22 cellular contexts compared by ENCODE assay signal in genomic region chr1:204621391-204621790, GRCh38.
"Had no signal": no experiment of that assay in that cellular context is flagged by ENCODE, and none has a peak within 500 bp of the region (broad histone marks: within the 10 kb centered on the region; RNA-seq: fewer than 3 reads in every experiment).

No MANE protein-coding gene starts in this region.

- H3K36me3 Mint-ChIP-seq: activated naive CD4-positive, alpha-beta T cell treated with anti-CD3 and anti-CD28 coated beads, Interleukin-2, amount 50 U/mL, for 72 hours had no signal

- ATAC-seq: activated CD8-positive, alpha-beta T cell treated with anti-CD3 and anti-CD28 coated beads, Interleukin-2, amount 10 ng/mL, durations not matched to agents 7 days and 5 days; activated naive CD4-positive, alpha-beta T cell treated with anti-CD3 and anti-CD28 coated beads, Interleukin-2, amount 50 U/mL, for 72 hours; left lobe of liver; naive thymus-derived CD4-positive, alpha-beta T cell had no signal

- FAIRE-seq: endothelial cell of umbilical vein, islet of Langerhans had no signal

- H3K27ac Mint-ChIP-seq: activated B cell treated with CpG ODN at 0.5 μM for 24 hours; activated CD8-positive, alpha-beta T cell treated with anti-CD3 and anti-CD28 coated beads, Interleukin-2, amount 10 ng/mL, durations not matched to agents 7 days and 5 days; activated naive CD4-positive, alpha-beta T cell treated with anti-CD3 and anti-CD28 coated beads, Interleukin-2, amount 50 U/mL, for 72 hours; T-helper 2 cell treated with Interferon-gamma antibody and Interleukin-4, amounts not matched to agents 5 μg/mL and 100 μg/mL, for 36 hours had no signal

- H3K27me3 Mint-ChIP-seq: activated B cell treated with CpG ODN at 0.5 μM for 24 hours; naive thymus-derived CD4-positive, alpha-beta T cell had no signal

- H3K9me3 ChIP-seq: right atrium auricular region, tibial artery, vagina had no signal

- H3K4me1 Mint-ChIP-seq: activated B cell treated with CpG ODN at 0.5 μM for 24 hours; naive thymus-derived CD4-positive, alpha-beta T cell had no signal

- DNase-seq: activated B cell treated with CpG ODN at 0.5 μM for 24 hours; activated CD4-positive, alpha-beta T cell treated with anti-CD3 and anti-CD28 coated beads for 48 hours; activated CD8-positive, alpha-beta memory T cell treated with anti-CD3 and anti-CD28 coated beads, Interleukin-2, amount 50 U/mL, for 4 hours; activated CD8-positive, alpha-beta T cell treated with anti-CD3 and anti-CD28 coated beads, Interleukin-2, amount 10 ng/mL, durations not matched to agents 7 days and 5 days; activated gamma-delta T cell; activated T-cell treated with anti-CD3 and anti-CD28 coated beads, Interleukin-2, amount 50 U/mL, for 48 hours; amygdala; cerebellar nuclear complex; effector CD8-positive, alpha-beta T cell; naive thymus-derived CD4-positive, alpha-beta T cell; stimulated activated CD4-positive, alpha-beta T cell treated with anti-CD3 and anti-CD28 coated beads, Interleukin-15, amount 100 ng/mL, for 24 hours; stimulated activated CD4-positive, alpha-beta T cell treated with anti-CD3 and anti-CD28 coated beads, Interleukin-4, amount 100 ng/mL, for 24 hours; stimulated activated naive CD4-positive, alpha-beta T cell; tibial artery had no signal

- H3K4me1 ChIP-seq: right atrium auricular region, tibial artery, vagina had no signal

- H3K4me3 Mint-ChIP-seq: activated B cell treated with CpG ODN at 0.5 μM for 24 hours; activated CD8-positive, alpha-beta T cell treated with anti-CD3 and anti-CD28 coated beads, Interleukin-2, amount 10 ng/mL, durations not matched to agents 7 days and 5 days; naive thymus-derived CD4-positive, alpha-beta T cell; T-helper 2 cell treated with Interferon-gamma antibody and Interleukin-4, amounts not matched to agents 5 μg/mL and 100 μg/mL, for 36 hours had no signal

- H3K27me3 ChIP-seq: right atrium auricular region, vagina had no signal

- H3K27ac ChIP-seq: right atrium auricular region, skin epidermis, tibial artery, vagina had no signal

- H3K36me3 ChIP-seq: right atrium auricular region, tibial artery, vagina had no signal

- H3K4me3 ChIP-seq: right atrium auricular region, skin epidermis, tibial artery, vagina had no signal

- H3K9me3 Mint-ChIP-seq: activated B cell treated with CpG ODN at 0.5 μM for 24 hours; activated naive CD4-positive, alpha-beta T cell treated with anti-CD3 and anti-CD28 coated beads, Interleukin-2, amount 50 U/mL, for 72 hours; naive thymus-derived CD4-positive, alpha-beta T cell; T-helper 2 cell treated with Interferon-gamma antibody and Interleukin-4, amounts not matched to agents 5 μg/mL and 100 μg/mL, for 36 hours had no signal
